9 cellular contexts compared by ENCODE assay signal in the genomic region with DNA sequence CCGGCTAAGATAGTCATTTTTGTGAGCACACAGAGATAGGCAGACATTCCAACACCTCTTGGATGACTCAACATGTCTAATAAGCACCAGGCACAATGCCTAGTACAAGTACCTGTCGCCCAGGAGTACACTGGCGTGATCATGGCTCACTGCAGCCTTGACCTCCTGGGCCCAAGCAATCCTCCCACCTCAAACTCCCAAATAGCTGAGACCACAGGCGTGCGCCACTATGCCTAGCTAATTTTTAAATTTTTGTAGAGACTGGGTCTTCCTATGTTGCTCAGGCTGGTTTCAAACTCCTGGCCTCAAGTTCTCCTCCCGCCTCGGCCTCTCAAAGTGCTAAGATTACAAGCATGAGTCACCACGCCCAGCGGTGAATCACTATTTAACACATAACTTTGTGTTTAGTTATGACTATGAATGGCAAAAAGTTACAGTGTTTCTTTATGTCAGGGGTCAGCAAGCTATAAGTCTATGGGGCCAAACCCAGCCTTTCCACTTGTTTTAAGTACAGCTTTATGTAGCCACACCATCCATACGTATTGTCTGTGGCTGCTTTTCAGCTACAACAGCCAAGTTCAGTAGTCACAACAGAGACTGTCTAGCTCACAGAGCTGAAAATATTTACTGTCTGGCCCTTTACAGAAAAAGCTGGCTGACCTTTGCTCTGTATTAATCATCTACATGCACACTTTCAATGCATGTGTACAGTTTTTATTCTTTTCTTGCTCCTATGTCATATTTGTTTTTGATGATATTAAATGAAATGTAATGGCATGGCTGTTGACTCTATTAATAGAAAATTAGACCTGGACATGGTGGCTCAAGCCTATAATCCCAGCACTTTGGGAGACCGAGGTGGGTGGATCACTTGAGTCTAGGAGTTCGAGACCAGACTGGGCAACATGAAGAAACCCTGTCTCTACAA. TPM values are rescaled to one million over a fixed set of nuclear protein-coding genes. Genes with fewer than 3 reads are reported as not detected.
DNase-seq lines count a peak whose midpoint lies in the region; ATAC-seq and TF ChIP-seq lines count a peak whose summit lies in the region.
"Had no signal": no experiment of that assay in that cellular context is flagged by ENCODE, and none has a peak within 500 bp of the region (broad histone marks: within the 10 kb centered on the region; RNA-seq: fewer than 3 reads in every experiment).

No MANE protein-coding gene starts in this region.

- no peak overlapping the region for H3K14ac ChIP-seq in H9 (ENCODE audit: insufficient read depth, low read length)

- no peak overlapping the region for H3K4me3 Mint-ChIP-seq in activated CD4-positive, alpha-beta memory T cell treated with anti-CD3 and anti-CD28 coated beads, Interleukin-2, amount 10 ng/mL, durations not matched to agents 7 days and 5 days
- H3K4me3 Mint-ChIP-seq in H9: no peak overlapping the region

- H2BK5ac ChIP-seq in H9 (ENCODE audit: insufficient read length, low read length): no peak overlapping the region

- H3K27me3 ChIP-seq in H9 (ENCODE audit: insufficient read depth, low read length): no peaks in the 10 kb centered on the region

- no peak overlapping the region for H3K9ac ChIP-seq in H9 (ENCODE audit: extremely low read depth, insufficient read length, low read length)

- no peak overlapping the region for H3K27ac ChIP-seq in H9 (ENCODE audit: insufficient read length, low read depth, low read length)

- no peak overlapping the region for H3K18ac ChIP-seq in H9 (ENCODE audit: insufficient read length, low read depth, low read length)

- no CpG with 5 or more reads among the region's 12 CpGs for WGBS in H9 (ENCODE audit: extremely low coverage, insufficient read length, low lambda C conversion rate)

- H3K9me3 Mint-ChIP-seq in activated CD4-positive, alpha-beta memory T cell treated with anti-CD3 and anti-CD28 coated beads, Interleukin-2, amount 10 ng/mL, durations not matched to agents 7 days and 5 days: no peaks in the 10 kb centered on the region
- no peaks in the 10 kb centered on the region for H3K9me3 Mint-ChIP-seq in H9

- peaks cover 61% of the 10 kb centered on the region for H3K36me3 Mint-ChIP-seq in activated CD4-positive, alpha-beta memory T cell treated with anti-CD3 and anti-CD28 coated beads, Interleukin-2, amount 10 ng/mL, durations not matched to agents 7 days and 5 days (ENCODE audit: low read depth)
- peaks cover 20 to 71% (median 67%) of the 10 kb centered on the region in 3 experiments for H3K36me3 Mint-ChIP-seq in H9 (ENCODE audit: insufficient read depth in 1 of 3, low read depth in 3 of 3)

- no peaks in the 10 kb centered on the region for H3K23me2 ChIP-seq in H9 (ENCODE audit: insufficient read length, low read depth, low read length, poor library complexity, severe bottlenecking)

- H3K4me1 Mint-ChIP-seq in activated CD4-positive, alpha-beta memory T cell treated with anti-CD3 and anti-CD28 coated beads, Interleukin-2, amount 10 ng/mL, durations not matched to agents 7 days and 5 days: peaks cover 28% of the 10 kb centered on the region
- H3K4me1 Mint-ChIP-seq in H9: no peaks in the 10 kb centered on the region

- H3K9me3 ChIP-seq in H9 (ENCODE audit: control insufficient read depth, low read depth, low read length): no peaks in the 10 kb centered on the region

- no peak overlapping the region for H3K23ac ChIP-seq in H9 (ENCODE audit: insufficient read length, low read depth, low read length)

- H3T11ph ChIP-seq in H9 (ENCODE audit: low read length): no peak overlapping the region

- CTCF ChIA-PET in activated CD4-positive, alpha-beta memory T cell treated with anti-CD3 and anti-CD28 coated beads, Interleukin-2, amount 10 ng/mL, durations not matched to agents 7 days and 5 days (lab: Charles Lee): interaction anchor here (0.5 to 1.6 kb wide), 8 partner anchors 18 to 288 kb away, joined by 3 to 6 read pairs (median 4); partner anchors contain the start of genes HYCC2 and ORC2

- POLR2A ChIA-PET in activated CD4-positive, alpha-beta memory T cell treated with anti-CD3 and anti-CD28 coated beads, Interleukin-2, amount 10 ng/mL, durations not matched to agents 7 days and 5 days (lab: Charles Lee): interaction anchor here (0.6 to 3.0 kb wide), 4 partner anchors 19 to 225 kb away, joined by 3 to 17 read pairs (median 3); partner anchors contain the start of gene ORC2

- H2AFZ ChIP-seq in H9 (ENCODE audit: low read length): no peak overlapping the region

- no peak overlapping the region for H4K5ac ChIP-seq in H9 (ENCODE audit: insufficient read length, low read depth, low read length)

- no peak overlapping the region for H4K8ac ChIP-seq in H9 (replicated peaks; ENCODE audit: insufficient read length, low read depth, low read length)

- no peak overlapping the region for H3K56ac ChIP-seq in H9 (ENCODE audit: insufficient read length, low read depth, low read length)

- intact Hi-C loops in cardiac septum (cut with DNase I): no loop called here

- H3K4ac ChIP-seq in H9 (ENCODE audit: low read depth, low read length): no peak overlapping the region

- H3K4me1 ChIP-seq in H9 (ENCODE audit: insufficient read depth, low read length): no peaks in the 10 kb centered on the region

- peak overlapping the region; percentile 31 for H3K27ac Mint-ChIP-seq in activated CD4-positive, alpha-beta memory T cell treated with anti-CD3 and anti-CD28 coated beads, Interleukin-2, amount 10 ng/mL, durations not matched to agents 7 days and 5 days
- peak overlapping the region in 1 of 3 experiments; percentile 49; a peak in 1 of 7 replicates for H3K27ac Mint-ChIP-seq in H9

- H2BK120ac ChIP-seq in H9 (ENCODE audit: low read depth, low read length, poor library complexity, severe bottlenecking): no peak overlapping the region

- H4K20me1 ChIP-seq in H9 (ENCODE audit: control insufficient read depth, insufficient read depth, insufficient read length): no peaks in the 10 kb centered on the region

- no peaks in the 10 kb centered on the region for H3K79me2 ChIP-seq in H9 (ENCODE audit: insufficient read depth, low read length)

- DNase-seq in activated CD4-positive, alpha-beta memory T cell treated with anti-CD3 and anti-CD28 coated beads, Interleukin-2, amount 10 ng/mL, durations not matched to agents 7 days and 5 days: peak; percentile 66
- DNase-seq in fibroblast of villous mesenchyme (ENCODE audit: low read depth): peak; percentile 91
- peak; percentile 52 for DNase-seq in stimulated activated CD8-positive, alpha-beta memory T cell treated with anti-CD3 and anti-CD28 coated beads, Interleukin-4, amount 100 ng/mL, for 24 hours (ENCODE audit: low read depth)
- DNase-seq in cardiac septum (ENCODE audit: low spot score): no peak
- no peak for DNase-seq in SIG-M5 (lab: John Stamatoyannopoulos, UW)
- DNase-seq in H9: no peak
- DNase-seq: KG1 had no signal

- no peak for TF ChIP-seq CTCF in fibroblast of villous mesenchyme (IDR thresholded peaks at IDR 0.05; ENCODE audit: insufficient read depth, low read depth, low read length)
- TF ChIP-seq CTCF in H9 (conservative IDR thresholded peaks at IDR 0.05): no peak

- no peak overlapping the region for H4K91ac ChIP-seq in H9 (ENCODE audit: insufficient read length, low read depth, low read length)

- H3K4me2 ChIP-seq in H9 (ENCODE audit: insufficient read depth, insufficient read length, low read length): no peak overlapping the region

- H2BK15ac ChIP-seq in H9 (ENCODE audit: low read depth, low read length): no peak overlapping the region

- ATAC-seq in HG03175 (IDR thresholded peaks at IDR 0.05; ENCODE audit: unreplicated experiment): peak; percentile 49
- no peak for ATAC-seq in HG02981 (IDR thresholded peaks at IDR 0.05; ENCODE audit: unreplicated experiment)

- no peak overlapping the region for H2AK5ac ChIP-seq in H9 (ENCODE audit: insufficient read length, low read length)

- no peaks in the 10 kb centered on the region for H3K79me1 ChIP-seq in H9 (ENCODE audit: insufficient read depth, low read depth, low read length, poor library complexity, severe bottlenecking)

- no peaks in the 10 kb centered on the region for H3K27me3 Mint-ChIP-seq in activated CD4-positive, alpha-beta memory T cell treated with anti-CD3 and anti-CD28 coated beads, Interleukin-2, amount 10 ng/mL, durations not matched to agents 7 days and 5 days
- H3K27me3 Mint-ChIP-seq in H9 (ENCODE audit: low read depth): no peaks in the 10 kb centered on the region

- H3K4me3 ChIP-seq in fibroblast of villous mesenchyme (ENCODE audit: low read depth, low read length): no peak overlapping the region

- H2BK20ac ChIP-seq in H9 (ENCODE audit: low read depth, low read length, poor library complexity, severe bottlenecking): no peak overlapping the region

- no peak overlapping the region for H2BK12ac ChIP-seq in H9 (ENCODE audit: insufficient read length, low read depth, low read length)

RNA-seq across cellular contexts. Expression of gene ORC2, which starts 18.7 kb away (rescaled TPM):
- total RNA-seq in activated CD4-positive, alpha-beta memory T cell treated with anti-CD3 and anti-CD28 coated beads, Interleukin-2, amount 10 ng/mL, durations not matched to agents 7 days and 5 days: 10 to 100 TPM; 50.8 to 51.6 TPM
- 10.0 and 22.5 TPM in 2 replicates for total RNA-seq in fibroblast of villous mesenchyme
- 24.9 TPM for total RNA-seq in cardiac septum
- total RNA-seq in H9 (2021): 61.8 and 65.2 TPM in 2 replicates

RNA-seq across cellular contexts. Expression of gene NIF3L1, which starts 55.6 kb away (rescaled TPM):
- total RNA-seq in activated CD4-positive, alpha-beta memory T cell treated with anti-CD3 and anti-CD28 coated beads, Interleukin-2, amount 10 ng/mL, durations not matched to agents 7 days and 5 days: 10 to 100 TPM; 28.9 to 30.1 TPM
- total RNA-seq in fibroblast of villous mesenchyme (22.9 and 30.2 TPM in 2 replicates), cardiac septum (19.1 TPM), H9 (2021) (55.4 and 56.5 TPM in 2 replicates)

RNA-seq across cellular contexts. Expression of gene PPIL3, which starts 55.9 kb away (rescaled TPM):
- 100 to 1,000 TPM; 101 to 102 TPM for total RNA-seq in activated CD4-positive, alpha-beta memory T cell treated with anti-CD3 and anti-CD28 coated beads, Interleukin-2, amount 10 ng/mL, durations not matched to agents 7 days and 5 days
- total RNA-seq in fibroblast of villous mesenchyme (28.0 and 38.9 TPM in 2 replicates), cardiac septum (19.4 TPM), H9 (2021) (56.5 and 63.4 TPM in 2 replicates)

Comparison
In these comparisons a context has a peak if more than half of its experiments do, and no peak if none do; other contexts are left out.
1. DNase-seq: peak in activated CD4-positive, alpha-beta memory T cell treated with anti-CD3 and anti-CD28 coated beads, Interleukin-2, amount 10 ng/mL, durations not matched to agents 7 days and 5 days (single experiment), fibroblast of villous mesenchyme (single experiment) and stimulated activated CD8-positive, alpha-beta memory T cell treated with anti-CD3 and anti-CD28 coated beads, Interleukin-4, amount 100 ng/mL, for 24 hours (single experiment); none in cardiac septum (single experiment), SIG-M5 (single experiment) and H9 (single experiment).